In the genomic region with DNA sequence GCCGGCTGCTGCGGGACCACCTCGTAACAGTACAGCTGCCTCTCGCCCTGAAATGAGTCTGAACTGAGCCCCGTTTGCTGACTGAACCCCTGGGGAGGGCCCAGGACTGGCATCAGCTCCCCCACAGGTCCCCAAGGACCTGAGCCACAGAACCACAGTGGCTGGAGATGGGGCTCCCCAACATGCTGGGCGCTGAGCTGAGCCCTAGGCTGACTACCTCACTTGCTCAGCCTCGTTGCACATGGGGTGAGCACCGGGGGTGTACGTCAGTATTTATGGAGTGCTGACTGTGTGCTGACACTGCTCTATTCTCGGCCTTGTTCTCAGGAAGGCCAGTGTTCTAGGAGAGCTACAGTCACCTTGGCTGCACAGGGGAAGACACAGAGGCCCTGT, we compare ENCODE assay signal across 1 cellular context.
TF ChIP-seq lines count a peak whose summit lies in the region.

No MANE protein-coding gene starts in this region.

TF ChIP-seq in GM23338, 12 proteins besides CTCF, POLR2A, EP300 and RAD21 (continued from another document):
- TF ChIP-seq, protein P1, sequence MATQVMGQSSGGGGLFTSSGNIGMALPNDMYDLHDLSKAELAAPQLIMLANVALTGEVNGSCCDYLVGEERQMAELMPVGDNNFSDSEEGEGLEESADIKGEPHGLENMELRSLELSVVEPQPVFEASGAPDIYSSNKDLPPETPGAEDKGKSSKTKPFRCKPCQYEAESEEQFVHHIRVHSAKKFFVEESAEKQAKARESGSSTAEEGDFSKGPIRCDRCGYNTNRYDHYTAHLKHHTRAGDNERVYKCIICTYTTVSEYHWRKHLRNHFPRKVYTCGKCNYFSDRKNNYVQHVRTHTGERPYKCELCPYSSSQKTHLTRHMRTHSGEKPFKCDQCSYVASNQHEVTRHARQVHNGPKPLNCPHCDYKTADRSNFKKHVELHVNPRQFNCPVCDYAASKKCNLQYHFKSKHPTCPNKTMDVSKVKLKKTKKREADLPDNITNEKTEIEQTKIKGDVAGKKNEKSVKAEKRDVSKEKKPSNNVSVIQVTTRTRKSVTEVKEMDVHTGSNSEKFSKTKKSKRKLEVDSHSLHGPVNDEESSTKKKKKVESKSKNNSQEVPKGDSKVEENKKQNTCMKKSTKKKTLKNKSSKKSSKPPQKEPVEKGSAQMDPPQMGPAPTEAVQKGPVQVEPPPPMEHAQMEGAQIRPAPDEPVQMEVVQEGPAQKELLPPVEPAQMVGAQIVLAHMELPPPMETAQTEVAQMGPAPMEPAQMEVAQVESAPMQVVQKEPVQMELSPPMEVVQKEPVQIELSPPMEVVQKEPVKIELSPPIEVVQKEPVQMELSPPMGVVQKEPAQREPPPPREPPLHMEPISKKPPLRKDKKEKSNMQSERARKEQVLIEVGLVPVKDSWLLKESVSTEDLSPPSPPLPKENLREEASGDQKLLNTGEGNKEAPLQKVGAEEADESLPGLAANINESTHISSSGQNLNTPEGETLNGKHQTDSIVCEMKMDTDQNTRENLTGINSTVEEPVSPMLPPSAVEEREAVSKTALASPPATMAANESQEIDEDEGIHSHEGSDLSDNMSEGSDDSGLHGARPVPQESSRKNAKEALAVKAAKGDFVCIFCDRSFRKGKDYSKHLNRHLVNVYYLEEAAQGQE (IDR thresholded peaks at IDR 0.05; ENCODE audit: unreplicated experiment), result no peak
- TF ChIP-seq CREB1 (CRISPR knock-in tag; IDR thresholded peaks at IDR 0.05; ENCODE audit: low read depth) (no peak), ZNF331 (CRISPR knock-in tag; IDR thresholded peaks at IDR 0.05; ENCODE audit: low read depth) (no peak), ZNF114 (CRISPR knock-in tag; IDR thresholded peaks at IDR 0.05) (no peak)
- TF ChIP-seq, protein P2, sequence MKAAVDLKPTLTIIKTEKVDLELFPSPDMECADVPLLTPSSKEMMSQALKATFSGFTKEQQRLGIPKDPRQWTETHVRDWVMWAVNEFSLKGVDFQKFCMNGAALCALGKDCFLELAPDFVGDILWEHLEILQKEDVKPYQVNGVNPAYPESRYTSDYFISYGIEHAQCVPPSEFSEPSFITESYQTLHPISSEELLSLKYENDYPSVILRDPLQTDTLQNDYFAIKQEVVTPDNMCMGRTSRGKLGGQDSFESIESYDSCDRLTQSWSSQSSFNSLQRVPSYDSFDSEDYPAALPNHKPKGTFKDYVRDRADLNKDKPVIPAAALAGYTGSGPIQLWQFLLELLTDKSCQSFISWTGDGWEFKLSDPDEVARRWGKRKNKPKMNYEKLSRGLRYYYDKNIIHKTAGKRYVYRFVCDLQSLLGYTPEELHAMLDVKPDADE (IDR thresholded peaks at IDR 0.05), result no peak
